ENCODE assay signal across 10 cellular contexts in the genomic region with DNA sequence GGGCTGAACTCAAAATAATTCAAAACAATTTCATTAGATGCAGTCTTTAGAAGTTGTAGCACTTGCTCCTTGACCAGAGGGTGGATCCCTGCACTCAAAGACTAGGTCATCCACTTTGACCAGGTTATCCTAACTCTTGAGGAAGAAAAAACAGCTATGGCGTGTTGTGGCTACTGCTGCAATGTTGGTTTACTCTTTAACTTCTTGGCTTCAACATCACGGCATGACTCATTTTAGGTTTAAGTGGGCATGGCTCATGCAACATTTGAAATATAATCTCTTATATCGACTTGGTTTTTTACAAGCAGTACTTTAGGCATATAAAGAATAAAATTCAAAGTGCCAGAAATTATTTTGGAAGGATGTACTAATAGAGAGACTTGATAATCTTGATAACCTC. TPM values are rescaled to one million over a fixed set of nuclear protein-coding genes. Genes with fewer than 3 reads are reported as not detected.
A peak's percentile ranks its signal among the peaks of the same experiment; 100 is the strongest.
DNase-seq lines count a peak whose midpoint lies in the region; ATAC-seq and TF ChIP-seq lines count a peak whose summit lies in the region.
"Had no signal": no experiment of that assay in that cellular context is flagged by ENCODE, and none has a peak within 500 bp of the region (broad histone marks: within the 10 kb centered on the region; RNA-seq: fewer than 3 reads in every experiment).

No MANE protein-coding gene starts in this region.

- intact Hi-C loops in tibial artery (cut with DNase I; ENCODE audit: low total_unique reads), result loop anchor here (10.0 kb wide), 2 partner anchors 57 to 297 kb away; a partner anchor contains a TSS

- no peaks in the 10 kb centered on the region for H3K36me3 ChIP-seq in skeletal muscle satellite cell (ENCODE audit: insufficient read depth, low read length)
- no peaks in the 10 kb centered on the region for H3K36me3 ChIP-seq in tibial artery

- H3K27ac ChIP-seq in tibial artery, result no peak overlapping the region
- H3K27ac ChIP-seq: esophagus muscularis mucosa had no signal

- H3K9me3 ChIP-seq in skeletal muscle satellite cell (replicated peaks; ENCODE audit: low read length) (no peaks in the 10 kb centered on the region), tibial artery (no peaks in the 10 kb centered on the region)
- H3K9me3 ChIP-seq: esophagus muscularis mucosa had no signal

- no peak for TF ChIP-seq CTCF in fibroblast of mammary gland (conservative IDR thresholded peaks at IDR 0.05; ENCODE audit: control insufficient read depth, insufficient read depth, low read depth, low read length)
- no peak for TF ChIP-seq CTCF in tibial artery (IDR thresholded peaks at IDR 0.05)

- H3K27me3 ChIP-seq in skeletal muscle satellite cell (ENCODE audit: control insufficient read depth, insufficient read depth, low read length) (peaks cover 6% of the 10 kb centered on the region), tibial artery (no peaks in the 10 kb centered on the region)
- H3K27me3 ChIP-seq: esophagus muscularis mucosa had no signal

- H3K4me1 ChIP-seq in skeletal muscle satellite cell (ENCODE audit: control insufficient read depth, insufficient read depth, low read length), result peaks cover 36% of the 10 kb centered on the region
- H3K4me1 ChIP-seq in tibial artery, result peaks cover 0 to 14% (median 0%) of the 10 kb centered on the region in 4 donors

- H3K4me3 ChIP-seq in fibroblast of mammary gland (ENCODE audit: control insufficient read depth, low read depth, low read length) (no peak overlapping the region), skeletal muscle satellite cell (ENCODE audit: low read length) (no peak overlapping the region), tibial artery (no peak overlapping the region)
- H3K4me3 ChIP-seq: esophagus muscularis mucosa had no signal

- no peak for ATAC-seq in HG02610 (IDR thresholded peaks at IDR 0.05; ENCODE audit: unreplicated experiment)
- ATAC-seq: activated T-helper 17 cell treated with anti-CD3 and anti-CD28 coated beads, Interleukin-2, amount 50 U/mL, for 72 hours had no signal

- peak overlapping the region; percentile 63 for H3K4me2 ChIP-seq in skeletal muscle satellite cell (ENCODE audit: low read length)

- peak overlapping the region; percentile 12 for H3K9ac ChIP-seq in skeletal muscle satellite cell (ENCODE audit: low read depth, low read length)

- peak; percentile 90 for DNase-seq in HCEC 1CT
- peak; percentile 55 for DNase-seq in RKO (ENCODE audit: low spot score)
- DNase-seq in fibroblast of mammary gland (ENCODE audit: low read depth), result peak; percentile 90
- DNase-seq in stimulated activated naive CD4-positive, alpha-beta T cell (lab: John Stamatoyannopoulos, UW), result no peak
- DNase-seq in tibial artery, result no peak
- DNase-seq in central memory CD4-positive, alpha-beta T cell, result no peak

RNA-seq across cellular contexts. Expression of a gene that starts 35.4 kb away (rescaled TPM):
- 3.0 and 3.3 TPM in 2 replicates for total RNA-seq in skeletal muscle satellite cell (2012; rRNA removed)
- total RNA-seq: activated T-helper 17 cell treated with anti-CD3 and anti-CD28 coated beads, Interleukin-2, amount 50 U/mL, for 72 hours had no signal

RNA-seq across cellular contexts. Expression of a gene that starts 41.0 kb away (rescaled TPM):
- total RNA-seq in skeletal muscle satellite cell (2012; rRNA removed), result 38.0 and 72.2 TPM in 2 replicates

Comparison
In these comparisons a context has a peak if more than half of its experiments do, and no peak if none do; other contexts are left out.
1. DNase-seq: peak in HCEC 1CT (single experiment), RKO (single experiment) and fibroblast of mammary gland (single experiment); none in stimulated activated naive CD4-positive, alpha-beta T cell (0 of 6), tibial artery (0 of 2) and central memory CD4-positive, alpha-beta T cell (single experiment).